Comparison of ENCODE assay signal across 25 cellular contexts in the genomic region with DNA sequence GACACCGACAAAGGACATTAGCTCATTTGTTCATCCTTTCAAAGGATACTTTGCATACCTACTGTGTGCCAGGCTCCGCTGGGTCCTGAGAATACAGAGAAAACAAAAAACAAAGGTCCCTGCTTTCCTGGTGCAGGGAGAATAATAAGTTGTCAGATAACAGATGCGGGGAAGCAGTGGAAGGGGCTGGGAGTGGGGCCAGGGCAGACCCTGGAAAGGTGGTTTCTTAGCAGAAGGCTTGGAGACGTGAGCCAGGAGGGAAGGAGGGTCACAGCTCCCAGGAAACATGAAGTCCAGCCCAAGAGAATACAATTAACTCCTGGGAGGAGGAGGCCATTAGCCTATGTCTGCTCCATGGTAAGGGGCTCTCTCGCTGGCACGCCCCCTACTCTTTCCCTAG. TPM values are rescaled to one million over a fixed set of nuclear protein-coding genes. Genes with fewer than 3 reads are reported as not detected.
DNase-seq lines count a peak whose midpoint lies in the region; ATAC-seq and TF ChIP-seq lines count a peak whose summit lies in the region.
"Had no signal": no experiment of that assay in that cellular context is flagged by ENCODE, and none has a peak within 500 bp of the region (broad histone marks: within the 10 kb centered on the region; RNA-seq: fewer than 3 reads in every experiment).

No MANE protein-coding gene starts in this region.

- no peaks in the 10 kb centered on the region for H3K9me3 ChIP-seq in BLaER1
- no peaks in the 10 kb centered on the region for H3K9me3 ChIP-seq in esophagus muscularis mucosa
- no peaks in the 10 kb centered on the region for H3K9me3 ChIP-seq in parathyroid adenoma (ENCODE audit: control insufficient read depth, low read length)
- H3K9me3 ChIP-seq: ascending aorta, left ventricle myocardium inferior, suprapubic skin had no signal

- H3K4me1 ChIP-seq in BLaER1: peaks cover 30% of the 10 kb centered on the region
- peaks cover 0 to 4% (median 2%) of the 10 kb centered on the region in 4 donors for H3K4me1 ChIP-seq in esophagus muscularis mucosa
- H3K4me1 ChIP-seq in parathyroid adenoma: peaks cover 8% of the 10 kb centered on the region
- H3K4me1 ChIP-seq: ascending aorta had no signal

- H3K79me2 ChIP-seq in parathyroid adenoma: no peaks in the 10 kb centered on the region

- no peak overlapping the region for H3K4me3 ChIP-seq in BLaER1
- no peak overlapping the region for H3K4me3 ChIP-seq in esophagus muscularis mucosa
- H3K4me3 ChIP-seq in parathyroid adenoma (ENCODE audit: low read depth, low read length): no peak overlapping the region
- H3K4me3 ChIP-seq: ascending aorta, cardiac muscle cell, left ventricle myocardium inferior, smooth muscle cell, suprapubic skin had no signal

- DNase-seq in HuH-7 (ENCODE audit: low spot score) (peak; percentile 9), esophagus muscularis mucosa (ENCODE audit: extremely low spot score) (peak; percentile 64), germinal center (ENCODE audit: low spot score) (no peak), SHP77 treated with DMSO at 0.1 percent for 48 hours (lab: John Stamatoyannopoulos, UW) (no peak)
- DNase-seq: activated CD4-positive, alpha-beta T cell treated with anti-CD3 and anti-CD28 coated beads, Interleukin-2, amount 10 ng/mL, durations not matched to agents 24 days and 14 days; activated T-cell treated with anti-CD3 and anti-CD28 coated beads, Interleukin-2, amount 50 U/mL, for 72 hours; CD4-positive, alpha-beta memory T cell; effector CD8-positive, alpha-beta T cell; left ventricle myocardium inferior; naive B cell; NCI-H146; Right ventricle myocardium superior; stimulated activated naive CD4-positive, alpha-beta T cell treated with Interleukin-2 at 50 U/mL for 16 hours; WERI-Rb-1 had no signal

- no peaks in the 10 kb centered on the region for H3K36me3 ChIP-seq in BLaER1
- no peaks in the 10 kb centered on the region for H3K36me3 ChIP-seq in esophagus muscularis mucosa
- no peaks in the 10 kb centered on the region for H3K36me3 ChIP-seq in parathyroid adenoma (ENCODE audit: control insufficient read depth, insufficient read depth, low read length)
- H3K36me3 ChIP-seq: ascending aorta, cardiac muscle cell, left ventricle myocardium inferior, suprapubic skin, WERI-Rb-1 had no signal

- peaks cover 8% of the 10 kb centered on the region; the same call in 1 of the 2 replicates for H4K20me1 ChIP-seq in BLaER1

- TF ChIP-seq CTCF in esophagus muscularis mucosa (IDR thresholded peaks at IDR 0.05) (no peak), parathyroid adenoma (IDR thresholded peaks at IDR 0.05) (no peak)

- H3K9ac ChIP-seq in BLaER1: no peak overlapping the region
- no peak overlapping the region for H3K9ac ChIP-seq in parathyroid adenoma

- intact Hi-C loops in esophagus muscularis mucosa (cut with DNase I): no loop called here

- TF ChIP-seq EP300 in esophagus muscularis mucosa (IDR thresholded peaks at IDR 0.05): no peak

- H3K4me2 ChIP-seq in BLaER1 (peak overlapping the region; percentile 17; the same call in 1 of the 2 replicates), parathyroid adenoma (ENCODE audit: low read length) (no peak overlapping the region)
- H3K4me2 ChIP-seq: smooth muscle cell had no signal

- 77% methylated on average over 6 of the region's 6 CpGs for WGBS in esophagus muscularis mucosa

- H3K27me3 ChIP-seq in BLaER1 (no peaks in the 10 kb centered on the region), esophagus muscularis mucosa (peaks cover 0 to 83% (median 2%) of the 10 kb centered on the region in 4 donors), parathyroid adenoma (ENCODE audit: control insufficient read depth, insufficient read depth, low read length) (no peaks in the 10 kb centered on the region)
- H3K27me3 ChIP-seq: ascending aorta had no signal

- no peak for TF ChIP-seq POLR2A in esophagus muscularis mucosa (IDR thresholded peaks at IDR 0.05; ENCODE audit: low read depth)

- H3K27ac ChIP-seq in BLaER1 (no peak overlapping the region), esophagus muscularis mucosa (replicated peaks in 1 of 4) (no peak overlapping the region), parathyroid adenoma (peak overlapping the region; percentile 71)
- H3K27ac ChIP-seq: ascending aorta, cardiac muscle cell, epithelial cell of prostate, left ventricle myocardium inferior, suprapubic skin, WERI-Rb-1 had no signal

- ATAC-seq in GM18519 (IDR thresholded peaks at IDR 0.05; ENCODE audit: low FRiP score, unreplicated experiment) (no peak), GM19452 (IDR thresholded peaks at IDR 0.05; ENCODE audit: unreplicated experiment) (no peak)
- ATAC-seq: activated T-cell treated with anti-CD3 and anti-CD28 coated beads, Interleukin-2, amount 50 U/mL, for 72 hours had no signal

- H2AFZ ChIP-seq in parathyroid adenoma: peak overlapping the region; percentile 53

RNA-seq across cellular contexts. Expression of a gene that starts 9.8 kb away (rescaled TPM):
- total RNA-seq in esophagus muscularis mucosa: 100 to 1,000 TPM in 1 of 4 donors, 10 to 100 TPM in 3; 25.3 to 107 (median 48.8) TPM
- total RNA-seq: activated CD4-positive, alpha-beta T cell treated with anti-CD3 and anti-CD28 coated beads, Interleukin-2, amount 10 ng/mL, durations not matched to agents 24 days and 14 days; activated CD8-positive, alpha-beta memory T cell treated with anti-CD3 and anti-CD28 coated beads for 36 hours; activated T-cell treated with anti-CD3 and anti-CD28 coated beads, Interleukin-2, amount 50 U/mL, for 72 hours; CD4-positive, alpha-beta memory T cell; T-helper 2 cell treated with Interferon-gamma antibody and Interleukin-4, amounts not matched to agents 100 ng/mL and 5 ng/mL, for 36 hours had no signal

Comparison
In these comparisons a context has a peak if more than half of its experiments do, and no peak if none do; other contexts are left out.
1. DNase-seq: peak in HuH-7 (single experiment) and esophagus muscularis mucosa (single experiment); none in germinal center (single experiment) and SHP77 treated with DMSO at 0.1 percent for 48 hours (single experiment).